9 cellular contexts compared by ENCODE assay signal in genomic region chr11:103927535-103927934, GRCh38.
DNase-seq lines count a peak whose midpoint lies in the region; ATAC-seq, FAIRE-seq and TF ChIP-seq lines count a peak whose summit lies in the region.
"Had no signal": no experiment of that assay in that cellular context is flagged by ENCODE, and none has a peak within 500 bp of the region (broad histone marks: within the 10 kb centered on the region; RNA-seq: fewer than 3 reads in every experiment).

No MANE protein-coding gene starts in this region.

- CTCF ChIA-PET in activated CD4-positive, alpha-beta memory T cell treated with anti-CD3 and anti-CD28 coated beads, Interleukin-2, amount 10 ng/mL, durations not matched to agents 7 days and 5 days (lab: Charles Lee): no interaction called here
- CTCF ChIA-PET in T-cell (lab: Charles Lee): no interaction called here

- WGBS in pancreas, 2 donors: 52 to 64% methylated on average over 2 of the region's 2 CpGs

- no peaks in the 10 kb centered on the region for H3K27me3 Mint-ChIP-seq in activated CD4-positive, alpha-beta memory T cell treated with anti-CD3 and anti-CD28 coated beads, Interleukin-2, amount 10 ng/mL, durations not matched to agents 7 days and 5 days
- H3K27me3 Mint-ChIP-seq in T-cell: no peaks in the 10 kb centered on the region

- FAIRE-seq in pancreas (lab: Jason Lieb, UNC): no peak
- FAIRE-seq: A204.1 had no signal

- intact Hi-C loops in pancreas (cut with DNase I): no loop called here

- POLR2A ChIA-PET in activated CD4-positive, alpha-beta memory T cell treated with anti-CD3 and anti-CD28 coated beads, Interleukin-2, amount 10 ng/mL, durations not matched to agents 7 days and 5 days (lab: Charles Lee): no interaction called here
- POLR2A ChIA-PET in T-cell (lab: Charles Lee): no interaction called here

- no peak overlapping the region for H3K4me3 Mint-ChIP-seq in activated CD4-positive, alpha-beta memory T cell treated with anti-CD3 and anti-CD28 coated beads, Interleukin-2, amount 10 ng/mL, durations not matched to agents 7 days and 5 days
- no peak overlapping the region for H3K4me3 Mint-ChIP-seq in T-cell

- no peak overlapping the region for H3K27ac ChIP-seq in pancreas

- peak in 3 of 4 donors; percentile 51 to 60 (median 59) for ATAC-seq in pancreas
- no peak for ATAC-seq in GM21515 (IDR thresholded peaks at IDR 0.05; ENCODE audit: unreplicated experiment)
- no peak for ATAC-seq in T-cell (replicated peaks in 1 of 4)

- DNase-seq in DMS 273 (lab: John Stamatoyannopoulos, UW; ENCODE audit: unreplicated experiment): peak; percentile 24
- DNase-seq in DMS 273 treated with DMSO at 0.1 percent for 48 hours (lab: John Stamatoyannopoulos, UW): no peak
- DNase-seq in MV-4-11 (lab: John Stamatoyannopoulos, UW): peak; percentile 70
- DNase-seq in dermis blood vessel endothelial cell: peak; percentile 25
- no peak for DNase-seq in pancreas
- no peak for DNase-seq in activated CD4-positive, alpha-beta memory T cell treated with anti-CD3 and anti-CD28 coated beads, Interleukin-2, amount 10 ng/mL, durations not matched to agents 7 days and 5 days
- no peak for DNase-seq in T-cell

- no peak for TF ChIP-seq CTCF in pancreas (IDR thresholded peaks at IDR 0.05)

- no peaks in the 10 kb centered on the region for H3K36me3 ChIP-seq in pancreas

- H3K9me3 ChIP-seq in pancreas: no peaks in the 10 kb centered on the region

- peaks cover 0 to 5% (median 0%) of the 10 kb centered on the region in 3 donors for H3K4me1 ChIP-seq in pancreas

- no peaks in the 10 kb centered on the region for H3K27me3 ChIP-seq in pancreas

- no peaks in the 10 kb centered on the region for H3K9me3 Mint-ChIP-seq in activated CD4-positive, alpha-beta memory T cell treated with anti-CD3 and anti-CD28 coated beads, Interleukin-2, amount 10 ng/mL, durations not matched to agents 7 days and 5 days
- no peaks in the 10 kb centered on the region for H3K9me3 Mint-ChIP-seq in T-cell

- H3K4me1 Mint-ChIP-seq in activated CD4-positive, alpha-beta memory T cell treated with anti-CD3 and anti-CD28 coated beads, Interleukin-2, amount 10 ng/mL, durations not matched to agents 7 days and 5 days: no peaks in the 10 kb centered on the region
- H3K4me1 Mint-ChIP-seq in T-cell: no peaks in the 10 kb centered on the region

- no peak overlapping the region for H3K4me3 ChIP-seq in pancreas

- H3K27ac Mint-ChIP-seq in activated CD4-positive, alpha-beta memory T cell treated with anti-CD3 and anti-CD28 coated beads, Interleukin-2, amount 10 ng/mL, durations not matched to agents 7 days and 5 days: no peak overlapping the region
- H3K27ac Mint-ChIP-seq in T-cell: no peak overlapping the region

- no peaks in the 10 kb centered on the region for H3K36me3 Mint-ChIP-seq in activated CD4-positive, alpha-beta memory T cell treated with anti-CD3 and anti-CD28 coated beads, Interleukin-2, amount 10 ng/mL, durations not matched to agents 7 days and 5 days (ENCODE audit: low read depth)
- no peaks in the 10 kb centered on the region for H3K36me3 Mint-ChIP-seq in T-cell

Comparison
In these comparisons a context has a peak if more than half of its experiments do, and no peak if none do; other contexts are left out.
1. DNase-seq: peak in DMS 273 (single experiment), MV-4-11 (single experiment) and dermis blood vessel endothelial cell (single experiment); none in DMS 273 treated with DMSO at 0.1 percent for 48 hours (single experiment), pancreas (0 of 6), activated CD4-positive, alpha-beta memory T cell treated with anti-CD3 and anti-CD28 coated beads, Interleukin-2, amount 10 ng/mL, durations not matched to agents 7 days and 5 days (single experiment) and T-cell (0 of 34).
2. ATAC-seq: peak in pancreas (3 of 4); none in GM21515 (single experiment) and T-cell (0 of 4).